8 cellular contexts compared by ENCODE assay signal in the genomic region with DNA sequence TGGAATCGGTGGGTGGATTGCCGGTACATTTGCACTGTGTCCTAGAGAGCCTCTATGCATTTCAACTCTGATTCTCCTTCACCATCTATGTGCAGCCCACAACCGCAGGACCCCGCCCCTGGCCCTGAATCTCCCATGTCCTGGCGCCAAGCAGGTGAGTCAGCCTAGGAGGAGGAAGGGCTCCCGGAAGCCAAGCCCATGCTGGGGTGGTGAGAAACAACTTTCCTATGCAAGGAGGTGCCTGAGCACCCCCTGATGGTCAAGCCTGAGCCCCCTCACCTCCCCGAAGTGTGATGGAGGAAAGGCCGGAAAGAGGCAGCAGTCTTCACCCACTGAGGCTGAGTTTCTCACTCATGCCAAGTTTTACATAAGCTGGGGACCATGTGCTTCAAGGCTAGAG.
A peak's percentile ranks its signal among the peaks of the same experiment; 100 is the strongest.
DNase-seq lines count a peak whose midpoint lies in the region; ATAC-seq, FAIRE-seq and TF ChIP-seq lines count a peak whose summit lies in the region.
"Not testable (repeated sequence)": the region's sequence is repeated elsewhere in the genome, so short reads cannot be mapped to it uniquely, and the experiment has no call there.

No MANE protein-coding gene starts in this region.

- TF ChIP-seq POLR2A in transverse colon (IDR thresholded peaks at IDR 0.05) = not testable (repeated sequence)

- H3K36me3 Mint-ChIP-seq in astrocyte (ENCODE audit: low read depth, unreplicated experiment) = not testable (repeated sequence)

- not testable (repeated sequence) for H3K9ac ChIP-seq in GM23248; astrocyte (ENCODE audit: low read length); kidney (ENCODE audit: low read length in 2 of 2)

- CTCF ChIA-PET in PC-9 (lab: Charles Lee) = not testable (repeated sequence)

- 53 to 58% methylated on average over 8 of the region's 8 CpGs for WGBS in GM23248 (ENCODE audit: low coverage in 1 of 2, low lambda C conversion rate in 2 of 2, missing lambda C conversion rate in 2 of 2), 2 experiments
- WGBS in transverse colon (ENCODE audit: low coverage in 1 of 2), 2 donors = 88% methylated on average over 8 of the region's 8 CpGs; no CpG with 5 or more reads in 1 of the 2 donors

- H3K4me3 Mint-ChIP-seq in astrocyte (ENCODE audit: unreplicated experiment) = not testable (repeated sequence)

- H4K20me1 ChIP-seq in GM23248 (ENCODE audit: insufficient read depth); PC-9 (ENCODE audit: insufficient read depth); astrocyte (ENCODE audit: insufficient read depth, low read length): not testable (repeated sequence)

- DNase-seq in A172 (ENCODE audit: low spot score) (peak; percentile 91), GM23248 (peak; percentile 43), HT1080 (ENCODE audit: low read depth) (peak; percentile 90), PC-9 (peak; percentile 90 to 95), astrocyte (ENCODE audit: low read depth) (peak; percentile 47), kidney (peak; percentile 78), transverse colon (peak; percentile 18)

- H3K4me1 ChIP-seq in GM23248 (ENCODE audit: insufficient read depth); astrocyte (ENCODE audit: insufficient read depth, low read length); kidney (ENCODE audit: control insufficient read depth in 1 of 2, insufficient read depth in 1 of 2, low read depth in 1 of 2, low read length in 2 of 2); transverse colon: not testable (repeated sequence)
- peaks cover 45% of the 10 kb centered on the region for H3K4me1 ChIP-seq in PC-9 (replicated peaks; ENCODE audit: insufficient read depth)

- H3K4me2 ChIP-seq in GM23248 (ENCODE audit: unreplicated experiment); astrocyte (ENCODE audit: low read length): not testable (repeated sequence)
- H3K4me2 ChIP-seq in PC-9 = peak overlapping the region; percentile 77

- BruUV-seq in PC-9 (replicated peaks; lab: Mats Ljungman, UMichigan) = not testable (repeated sequence)

- not testable (repeated sequence) for H3K27ac ChIP-seq in GM23248; astrocyte (ENCODE audit: low read depth, low read length); kidney (ENCODE audit: low read depth in 2 of 2, low read length in 2 of 2); transverse colon
- peak overlapping the region; percentile 97 for H3K27ac ChIP-seq in PC-9

- intact Hi-C loops in PC-9 (cut with micrococcal nuclease; ENCODE audit: unreplicated experiment) = loop anchor here (2.0 kb wide), 1 partner anchor 46 kb away; no protein-coding TSS in a partner anchor
- intact Hi-C loops in kidney (cut with DNase I); transverse colon (cut with DNase I; ENCODE audit: low total_unique reads): not testable (repeated sequence)

- not testable (repeated sequence) for H3K36me3 ChIP-seq in GM23248 (ENCODE audit: low read depth); PC-9 (ENCODE audit: low read depth); astrocyte (ENCODE audit: insufficient read depth, low read length); kidney (ENCODE audit: control insufficient read depth in 1 of 2, insufficient read depth in 2 of 2, low read length in 2 of 2); transverse colon

- not testable (repeated sequence) for FAIRE-seq in astrocyte (lab: Jason Lieb, UNC); kidney (lab: Jason Lieb, UNC)

- not testable (repeated sequence) for H3K27ac Mint-ChIP-seq in astrocyte (ENCODE audit: unreplicated experiment)

- not testable (repeated sequence) for TF ChIP-seq EP300 in transverse colon (IDR thresholded peaks at IDR 0.05; ENCODE audit: low read depth)

- not testable (repeated sequence) for H3K9me2 ChIP-seq in GM23248 (ENCODE audit: insufficient read depth); PC-9 (ENCODE audit: insufficient read depth)

- not testable (repeated sequence) for H3K9me3 Mint-ChIP-seq in astrocyte (ENCODE audit: unreplicated experiment)

- TF ChIP-seq CTCF in PC-9 (conservative IDR thresholded peaks at IDR 0.05) = peak; percentile 66
- not testable (repeated sequence) for TF ChIP-seq CTCF in astrocyte (IDR thresholded peaks at IDR 0.05; ENCODE audit: insufficient read depth, low read depth, low read length); kidney (IDR thresholded peaks at IDR 0.05; ENCODE audit: borderline replicate concordance, extremely low read depth, insufficient read depth); transverse colon (IDR thresholded peaks at IDR 0.05)

- not testable (repeated sequence) for H3K9me3 ChIP-seq in GM23248 (ENCODE audit: low read depth); PC-9 (ENCODE audit: insufficient read depth, low read depth); astrocyte (ENCODE audit: insufficient read depth, low read depth, low read length); kidney (ENCODE audit: control insufficient read depth in 1 of 2, low read length in 2 of 2); transverse colon

- H3K27me3 ChIP-seq in GM23248 (replicated peaks; ENCODE audit: insufficient read depth); PC-9 (ENCODE audit: insufficient read depth, low read depth); astrocyte (ENCODE audit: insufficient read depth, low read length); transverse colon: not testable (repeated sequence)

- peaks cover 10% of the 10 kb centered on the region for H3K27me3 Mint-ChIP-seq in astrocyte (ENCODE audit: low read depth, unreplicated experiment)

- not testable (repeated sequence) for H3F3A ChIP-seq in GM23248 (ENCODE audit: insufficient read depth)
- peaks cover 27% of the 10 kb centered on the region for H3F3A ChIP-seq in PC-9 (ENCODE audit: insufficient read depth, low read depth)

- H3K4me3 ChIP-seq in GM23248; PC-9; astrocyte (ENCODE audit: insufficient read depth, low read depth, low read length); kidney (ENCODE audit: low read length in 2 of 2); transverse colon: not testable (repeated sequence)

- H3K4me1 Mint-ChIP-seq in astrocyte (ENCODE audit: low read depth, unreplicated experiment) = not testable (repeated sequence)

- ATAC-seq in esophagus mucosa = peak; percentile 61

- H3K79me2 ChIP-seq in GM23248 (ENCODE audit: insufficient read depth); PC-9 (ENCODE audit: low read depth); astrocyte (ENCODE audit: insufficient read depth, low read length): not testable (repeated sequence)

- H2AFZ ChIP-seq in GM23248; PC-9; astrocyte (ENCODE audit: low read depth, low read length): not testable (repeated sequence)

- POLR2A ChIA-PET in PC-9 (lab: Charles Lee; ENCODE audit: unreplicated experiment) = interaction anchor here (0.7 kb wide), 1 partner anchor 155 kb away, joined by 4 read pairs; no protein-coding TSS in a partner anchor

- in situ Hi-C loops in GM23248 (cut with MboI); transverse colon (cut with MboI; ENCODE audit: low pct_ligation_motif_present in 1 of 4, low pct_unique_long_range_greater_than_20kb in 1 of 4, low sequenced_read_pairs in 3 of 4): not testable (repeated sequence)

Comparison
In these comparisons a context has a peak if more than half of its experiments do, and no peak if none do; other contexts are left out.
1. DNase-seq: peak in every context shown above with its lines; median percentile 92 in PC-9; 91 in A172; 90 in HT1080; 78 in kidney; 47 in astrocyte; 43 in GM23248; 18 in transverse colon.